ENCODE assay signal across 1 cellular context in the genomic region with DNA sequence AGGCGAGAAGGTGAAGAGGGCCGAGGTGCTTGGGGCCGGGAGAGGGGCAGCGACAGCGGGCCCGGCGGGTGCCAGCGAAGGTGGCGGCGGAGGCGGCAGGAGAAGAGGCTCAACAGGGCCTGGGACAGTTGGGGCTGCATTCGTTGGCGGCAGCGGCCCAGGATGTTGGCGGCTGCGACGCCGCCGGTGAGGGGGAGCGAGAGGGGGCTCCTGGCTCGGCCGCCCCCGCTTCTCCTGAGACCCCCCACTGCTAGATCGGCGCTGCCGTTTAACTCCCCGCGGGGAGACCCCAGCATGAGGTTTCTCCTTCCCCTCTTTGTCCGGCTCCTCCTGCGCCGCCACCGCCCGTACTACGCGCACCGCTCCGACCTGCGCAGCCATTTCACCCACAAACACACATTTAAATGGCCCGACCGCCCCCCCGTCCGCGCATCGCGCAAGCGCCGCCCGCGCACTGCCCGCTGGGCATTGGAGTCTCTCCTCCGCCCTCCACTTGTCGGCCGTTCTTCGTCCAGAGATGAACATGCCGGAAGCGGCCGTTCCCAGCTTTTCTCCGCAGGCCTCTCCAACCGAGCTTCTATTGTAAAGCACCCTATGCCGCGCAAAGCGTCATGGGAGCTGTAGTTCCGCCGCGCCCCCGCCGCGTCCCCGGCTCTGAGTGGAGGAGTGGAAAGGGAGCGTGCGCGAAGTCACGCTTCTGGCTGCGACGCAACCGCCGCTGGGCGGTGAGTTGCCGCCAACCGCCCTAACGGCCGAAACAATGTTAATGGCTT.
TF ChIP-seq lines count a peak whose summit lies in the region.

A gene (minus strand): TSS at position 589 of the 773 bp plus-strand sequence. CDS start 64 bp downstream, at position 525.

TF ChIP-seq in H1, 55 proteins besides CTCF, POLR2A, EP300 and RAD21:
- peak; percentile 86 for TF ChIP-seq TBP (IDR thresholded peaks at IDR 0.05; ENCODE audit: low read depth, low read length)
- no peak for TF ChIP-seq SP4 (IDR thresholded peaks at IDR 0.05; ENCODE audit: low read length)
- TF ChIP-seq MAFK (IDR thresholded peaks at IDR 0.05; ENCODE audit: low read depth, low read length): no peak
- no peak for TF ChIP-seq ZNF274 (IDR thresholded peaks at IDR 0.05; ENCODE audit: borderline replicate concordance, extremely low read depth, low read length)
- peak; percentile 35 for TF ChIP-seq CTBP2 (IDR thresholded peaks at IDR 0.05; ENCODE audit: borderline replicate concordance, insufficient read depth, insufficient read length, low read length)
- TF ChIP-seq, protein P1, sequence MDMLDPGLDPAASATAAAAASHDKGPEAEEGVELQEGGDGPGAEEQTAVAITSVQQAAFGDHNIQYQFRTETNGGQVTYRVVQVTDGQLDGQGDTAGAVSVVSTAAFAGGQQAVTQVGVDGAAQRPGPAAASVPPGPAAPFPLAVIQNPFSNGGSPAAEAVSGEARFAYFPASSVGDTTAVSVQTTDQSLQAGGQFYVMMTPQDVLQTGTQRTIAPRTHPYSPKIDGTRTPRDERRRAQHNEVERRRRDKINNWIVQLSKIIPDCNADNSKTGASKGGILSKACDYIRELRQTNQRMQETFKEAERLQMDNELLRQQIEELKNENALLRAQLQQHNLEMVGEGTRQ (IDR thresholded peaks at IDR 0.05; ENCODE audit: low read length): no peak
- TF ChIP-seq RXRA (IDR thresholded peaks at IDR 0.05; ENCODE audit: insufficient read depth, low read depth, low read length): no peak
- TF ChIP-seq SAP30 (IDR thresholded peaks at IDR 0.05; ENCODE audit: insufficient read depth, insufficient replicate concordance, low read length): no peak
- no peak for TF ChIP-seq NANOG (IDR thresholded peaks at IDR 0.05; ENCODE audit: insufficient read depth, low read depth, low read length, poor library complexity, severe bottlenecking)
- no peak for TF ChIP-seq SP2 (IDR thresholded peaks at IDR 0.05; ENCODE audit: low read length)
- TF ChIP-seq KDM1A (IDR thresholded peaks at IDR 0.05; ENCODE audit: borderline replicate concordance, low read length): no peak
- peak; percentile 85; the same call in 1 of the 2 replicates for TF ChIP-seq RBBP5 (IDR thresholded peaks at IDR 0.05; ENCODE audit: borderline replicate concordance, low read depth, low read length)
- no peak for TF ChIP-seq CEBPB (IDR thresholded peaks at IDR 0.05; ENCODE audit: low read depth, low read length)
- TF ChIP-seq CBX5 (IDR thresholded peaks at IDR 0.05; ENCODE audit: low read depth, low read length): no peak
- TF ChIP-seq SIN3A (conservative IDR thresholded peaks at IDR 0.05 in 1 of 2, IDR thresholded peaks at IDR 0.05 in 1 of 2; ENCODE audit: low read depth in 1 of 2, low read length in 2 of 2): peak in 1 of 2 experiments; percentile 42; a peak in 1 of 4 replicates
- TF ChIP-seq SP1 (IDR thresholded peaks at IDR 0.05; ENCODE audit: low read depth, low read length): no peak
- TF ChIP-seq GABPA (IDR thresholded peaks at IDR 0.05; ENCODE audit: borderline replicate concordance, insufficient read depth, low read length): no peak
- TF ChIP-seq CHD2 (IDR thresholded peaks at IDR 0.05; ENCODE audit: low read length): 0 out of 2 replicates have a peak, but pooled peaks have one; percentile 21
- TF ChIP-seq POU5F1 (IDR thresholded peaks at IDR 0.05; ENCODE audit: low read depth, low read length): no peak
- TF ChIP-seq, protein P2, sequence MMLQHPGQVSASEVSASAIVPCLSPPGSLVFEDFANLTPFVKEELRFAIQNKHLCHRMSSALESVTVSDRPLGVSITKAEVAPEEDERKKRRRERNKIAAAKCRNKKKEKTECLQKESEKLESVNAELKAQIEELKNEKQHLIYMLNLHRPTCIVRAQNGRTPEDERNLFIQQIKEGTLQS (IDR thresholded peaks at IDR 0.05; ENCODE audit: insufficient read depth, low read depth, low read length): 0 out of 2 replicates have a peak, but pooled peaks have one; percentile 13
- TF ChIP-seq BACH1 (IDR thresholded peaks at IDR 0.05; ENCODE audit: low read length): peak; percentile 78
- TF ChIP-seq TEAD4 (IDR thresholded peaks at IDR 0.05; ENCODE audit: low read depth, low read length): no peak
- no peak for TF ChIP-seq BCL11A (IDR thresholded peaks at IDR 0.05; ENCODE audit: low read depth in 2 of 2, low read length in 2 of 2)
- no peak for TF ChIP-seq KDM5A (IDR thresholded peaks at IDR 0.05; ENCODE audit: low read length)
- TF ChIP-seq EZH2 (IDR thresholded peaks at IDR 0.05; ENCODE audit: low read depth, low read length, severe bottlenecking): no peak
- TF ChIP-seq KDM4A (IDR thresholded peaks at IDR 0.05; ENCODE audit: low read depth, low read length, severe bottlenecking): peak; percentile 78
- TF ChIP-seq, protein P3, sequence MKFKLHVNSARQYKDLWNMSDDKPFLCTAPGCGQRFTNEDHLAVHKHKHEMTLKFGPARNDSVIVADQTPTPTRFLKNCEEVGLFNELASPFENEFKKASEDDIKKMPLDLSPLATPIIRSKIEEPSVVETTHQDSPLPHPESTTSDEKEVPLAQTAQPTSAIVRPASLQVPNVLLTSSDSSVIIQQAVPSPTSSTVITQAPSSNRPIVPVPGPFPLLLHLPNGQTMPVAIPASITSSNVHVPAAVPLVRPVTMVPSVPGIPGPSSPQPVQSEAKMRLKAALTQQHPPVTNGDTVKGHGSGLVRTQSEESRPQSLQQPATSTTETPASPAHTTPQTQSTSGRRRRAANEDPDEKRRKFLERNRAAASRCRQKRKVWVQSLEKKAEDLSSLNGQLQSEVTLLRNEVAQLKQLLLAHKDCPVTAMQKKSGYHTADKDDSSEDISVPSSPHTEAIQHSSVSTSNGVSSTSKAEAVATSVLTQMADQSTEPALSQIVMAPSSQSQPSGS (IDR thresholded peaks at IDR 0.05; ENCODE audit: low read length): no peak
- TF ChIP-seq BRCA1 (IDR thresholded peaks at IDR 0.05; ENCODE audit: low read depth, low read length): no peak
- TF ChIP-seq SRF (IDR thresholded peaks at IDR 0.05; ENCODE audit: low read depth, low read length): 0 out of 2 replicates have a peak, but pooled peaks have one; percentile 22
- TF ChIP-seq TAF1 (IDR thresholded peaks at IDR 0.05; ENCODE audit: low read depth, low read length): peak; percentile 92
- peak in 1 of 2 experiments; percentile 84; a peak in 1 of 4 replicates for TF ChIP-seq HDAC2 (IDR thresholded peaks at IDR 0.05; ENCODE audit: borderline replicate concordance in 1 of 2, low read depth in 2 of 2, low read length in 2 of 2)
- peak; percentile 63 for TF ChIP-seq POLR2AphosphoS5 (IDR thresholded peaks at IDR 0.05; ENCODE audit: low read depth, low read length)
- peak; percentile 78; the same call in 1 of the 2 replicates for TF ChIP-seq EGR1 (IDR thresholded peaks at IDR 0.05; ENCODE audit: borderline replicate concordance, low read depth, low read length)
- no peak for TF ChIP-seq HDAC6 (IDR thresholded peaks at IDR 0.05; ENCODE audit: low read depth, low read length)
- no peak for TF ChIP-seq GTF2F1 (IDR thresholded peaks at IDR 0.05; ENCODE audit: borderline replicate concordance, low read depth, low read length)
- no peak for TF ChIP-seq SUZ12 (IDR thresholded peaks at IDR 0.05; ENCODE audit: low read length)
- TF ChIP-seq NRF1 (IDR thresholded peaks at IDR 0.05; ENCODE audit: low read depth, low read length): peak; percentile 74
- peak; percentile 85 for TF ChIP-seq CREB1 (IDR thresholded peaks at IDR 0.05)
- no peak for TF ChIP-seq JUN (IDR thresholded peaks at IDR 0.05; ENCODE audit: low read depth, low read length)
- TF ChIP-seq TAF7 (optimal IDR thresholded peaks at IDR 0.05; ENCODE audit: borderline replicate concordance, low read depth, low read length): peak; percentile 75
- no peak for TF ChIP-seq FOSL1 (IDR thresholded peaks at IDR 0.05; ENCODE audit: insufficient read depth, low read depth, low read length)
- peak; percentile 89 for TF ChIP-seq YY1 (IDR thresholded peaks at IDR 0.05; ENCODE audit: low read depth, low read length)
- TF ChIP-seq SIX5 (IDR thresholded peaks at IDR 0.05; ENCODE audit: low read depth, low read length): peak; percentile 62
- no peak for TF ChIP-seq CHD1 (IDR thresholded peaks at IDR 0.05; ENCODE audit: low read depth, low read length)
- TF ChIP-seq, protein P4, sequence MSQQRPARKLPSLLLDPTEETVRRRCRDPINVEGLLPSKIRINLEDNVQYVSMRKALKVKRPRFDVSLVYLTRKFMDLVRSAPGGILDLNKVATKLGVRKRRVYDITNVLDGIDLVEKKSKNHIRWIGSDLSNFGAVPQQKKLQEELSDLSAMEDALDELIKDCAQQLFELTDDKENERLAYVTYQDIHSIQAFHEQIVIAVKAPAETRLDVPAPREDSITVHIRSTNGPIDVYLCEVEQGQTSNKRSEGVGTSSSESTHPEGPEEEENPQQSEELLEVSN (IDR thresholded peaks at IDR 0.05): peak; percentile 91
- peak; percentile 87 for TF ChIP-seq PHF8 (conservative IDR thresholded peaks at IDR 0.05; ENCODE audit: low read depth, low read length)
- TF ChIP-seq, protein P5, sequence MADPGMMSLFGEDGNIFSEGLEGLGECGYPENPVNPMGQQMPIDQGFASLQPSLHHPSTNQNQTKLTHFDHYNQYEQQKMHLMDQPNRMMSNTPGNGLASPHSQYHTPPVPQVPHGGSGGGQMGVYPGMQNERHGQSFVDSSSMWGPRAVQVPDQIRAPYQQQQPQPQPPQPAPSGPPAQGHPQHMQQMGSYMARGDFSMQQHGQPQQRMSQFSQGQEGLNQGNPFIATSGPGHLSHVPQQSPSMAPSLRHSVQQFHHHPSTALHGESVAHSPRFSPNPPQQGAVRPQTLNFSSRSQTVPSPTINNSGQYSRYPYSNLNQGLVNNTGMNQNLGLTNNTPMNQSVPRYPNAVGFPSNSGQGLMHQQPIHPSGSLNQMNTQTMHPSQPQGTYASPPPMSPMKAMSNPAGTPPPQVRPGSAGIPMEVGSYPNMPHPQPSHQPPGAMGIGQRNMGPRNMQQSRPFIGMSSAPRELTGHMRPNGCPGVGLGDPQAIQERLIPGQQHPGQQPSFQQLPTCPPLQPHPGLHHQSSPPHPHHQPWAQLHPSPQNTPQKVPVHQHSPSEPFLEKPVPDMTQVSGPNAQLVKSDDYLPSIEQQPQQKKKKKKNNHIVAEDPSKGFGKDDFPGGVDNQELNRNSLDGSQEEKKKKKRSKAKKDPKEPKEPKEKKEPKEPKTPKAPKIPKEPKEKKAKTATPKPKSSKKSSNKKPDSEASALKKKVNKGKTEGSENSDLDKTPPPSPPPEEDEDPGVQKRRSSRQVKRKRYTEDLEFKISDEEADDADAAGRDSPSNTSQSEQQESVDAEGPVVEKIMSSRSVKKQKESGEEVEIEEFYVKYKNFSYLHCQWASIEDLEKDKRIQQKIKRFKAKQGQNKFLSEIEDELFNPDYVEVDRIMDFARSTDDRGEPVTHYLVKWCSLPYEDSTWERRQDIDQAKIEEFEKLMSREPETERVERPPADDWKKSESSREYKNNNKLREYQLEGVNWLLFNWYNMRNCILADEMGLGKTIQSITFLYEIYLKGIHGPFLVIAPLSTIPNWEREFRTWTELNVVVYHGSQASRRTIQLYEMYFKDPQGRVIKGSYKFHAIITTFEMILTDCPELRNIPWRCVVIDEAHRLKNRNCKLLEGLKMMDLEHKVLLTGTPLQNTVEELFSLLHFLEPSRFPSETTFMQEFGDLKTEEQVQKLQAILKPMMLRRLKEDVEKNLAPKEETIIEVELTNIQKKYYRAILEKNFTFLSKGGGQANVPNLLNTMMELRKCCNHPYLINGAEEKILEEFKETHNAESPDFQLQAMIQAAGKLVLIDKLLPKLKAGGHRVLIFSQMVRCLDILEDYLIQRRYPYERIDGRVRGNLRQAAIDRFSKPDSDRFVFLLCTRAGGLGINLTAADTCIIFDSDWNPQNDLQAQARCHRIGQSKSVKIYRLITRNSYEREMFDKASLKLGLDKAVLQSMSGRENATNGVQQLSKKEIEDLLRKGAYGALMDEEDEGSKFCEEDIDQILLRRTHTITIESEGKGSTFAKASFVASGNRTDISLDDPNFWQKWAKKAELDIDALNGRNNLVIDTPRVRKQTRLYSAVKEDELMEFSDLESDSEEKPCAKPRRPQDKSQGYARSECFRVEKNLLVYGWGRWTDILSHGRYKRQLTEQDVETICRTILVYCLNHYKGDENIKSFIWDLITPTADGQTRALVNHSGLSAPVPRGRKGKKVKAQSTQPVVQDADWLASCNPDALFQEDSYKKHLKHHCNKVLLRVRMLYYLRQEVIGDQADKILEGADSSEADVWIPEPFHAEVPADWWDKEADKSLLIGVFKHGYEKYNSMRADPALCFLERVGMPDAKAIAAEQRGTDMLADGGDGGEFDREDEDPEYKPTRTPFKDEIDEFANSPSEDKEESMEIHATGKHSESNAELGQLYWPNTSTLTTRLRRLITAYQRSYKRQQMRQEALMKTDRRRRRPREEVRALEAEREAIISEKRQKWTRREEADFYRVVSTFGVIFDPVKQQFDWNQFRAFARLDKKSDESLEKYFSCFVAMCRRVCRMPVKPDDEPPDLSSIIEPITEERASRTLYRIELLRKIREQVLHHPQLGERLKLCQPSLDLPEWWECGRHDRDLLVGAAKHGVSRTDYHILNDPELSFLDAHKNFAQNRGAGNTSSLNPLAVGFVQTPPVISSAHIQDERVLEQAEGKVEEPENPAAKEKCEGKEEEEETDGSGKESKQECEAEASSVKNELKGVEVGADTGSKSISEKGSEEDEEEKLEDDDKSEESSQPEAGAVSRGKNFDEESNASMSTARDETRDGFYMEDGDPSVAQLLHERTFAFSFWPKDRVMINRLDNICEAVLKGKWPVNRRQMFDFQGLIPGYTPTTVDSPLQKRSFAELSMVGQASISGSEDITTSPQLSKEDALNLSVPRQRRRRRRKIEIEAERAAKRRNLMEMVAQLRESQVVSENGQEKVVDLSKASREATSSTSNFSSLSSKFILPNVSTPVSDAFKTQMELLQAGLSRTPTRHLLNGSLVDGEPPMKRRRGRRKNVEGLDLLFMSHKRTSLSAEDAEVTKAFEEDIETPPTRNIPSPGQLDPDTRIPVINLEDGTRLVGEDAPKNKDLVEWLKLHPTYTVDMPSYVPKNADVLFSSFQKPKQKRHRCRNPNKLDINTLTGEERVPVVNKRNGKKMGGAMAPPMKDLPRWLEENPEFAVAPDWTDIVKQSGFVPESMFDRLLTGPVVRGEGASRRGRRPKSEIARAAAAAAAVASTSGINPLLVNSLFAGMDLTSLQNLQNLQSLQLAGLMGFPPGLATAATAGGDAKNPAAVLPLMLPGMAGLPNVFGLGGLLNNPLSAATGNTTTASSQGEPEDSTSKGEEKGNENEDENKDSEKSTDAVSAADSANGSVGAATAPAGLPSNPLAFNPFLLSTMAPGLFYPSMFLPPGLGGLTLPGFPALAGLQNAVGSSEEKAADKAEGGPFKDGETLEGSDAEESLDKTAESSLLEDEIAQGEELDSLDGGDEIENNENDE (IDR thresholded peaks at IDR 0.05; ENCODE audit: insufficient replicate concordance, low read length): no peak
- no peak for TF ChIP-seq JUND (IDR thresholded peaks at IDR 0.05; ENCODE audit: low read length)
- TF ChIP-seq, protein P6, sequence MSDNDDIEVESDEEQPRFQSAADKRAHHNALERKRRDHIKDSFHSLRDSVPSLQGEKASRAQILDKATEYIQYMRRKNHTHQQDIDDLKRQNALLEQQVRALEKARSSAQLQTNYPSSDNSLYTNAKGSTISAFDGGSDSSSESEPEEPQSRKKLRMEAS (IDR thresholded peaks at IDR 0.05): peak; percentile 87; the same call in 1 of the 2 replicates
- TF ChIP-seq SIRT6 (IDR thresholded peaks at IDR 0.05; ENCODE audit: low read length): no peak
- TF ChIP-seq RNF2 (IDR thresholded peaks at IDR 0.05; ENCODE audit: borderline replicate concordance, low read depth, low read length, missing control alignments, poor library complexity, severe bottlenecking): no peak
- TF ChIP-seq RFX5 (IDR thresholded peaks at IDR 0.05; ENCODE audit: borderline replicate concordance, low read depth, low read length): no peak
- no peak for TF ChIP-seq TCF12 (IDR thresholded peaks at IDR 0.05; ENCODE audit: low read depth, low read length)
- TF ChIP-seq CBX8 (IDR thresholded peaks at IDR 0.05; ENCODE audit: borderline replicate concordance, low read depth, low read length): no peak
- peak; percentile 95 for TF ChIP-seq ASH2L (IDR thresholded peaks at IDR 0.05; ENCODE audit: low read length)
TF ChIP-seq in H1: peak in this region for 22.
